ENCODE assay signal across 25 cellular contexts in the genomic region with DNA sequence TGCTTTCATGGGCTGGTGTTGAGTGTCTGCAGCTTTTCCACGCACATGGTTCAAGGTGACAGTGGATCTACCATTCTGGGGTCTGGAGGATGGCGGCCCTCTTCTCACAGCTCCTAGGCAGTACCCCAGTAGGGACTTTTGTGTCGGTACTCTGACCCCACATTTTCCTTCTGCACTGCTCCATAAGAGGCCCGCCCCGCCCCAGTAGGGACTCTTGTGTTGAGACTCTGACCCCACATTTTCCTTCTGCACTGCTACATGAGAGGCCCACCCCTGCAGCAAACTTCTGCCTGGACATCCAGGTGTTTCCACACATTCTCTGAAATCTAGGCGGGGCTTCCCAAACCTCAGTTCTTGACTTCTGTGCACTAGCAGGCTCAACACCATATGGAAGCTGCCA.
"Had no signal": no experiment of that assay in that cellular context is flagged by ENCODE, and none has a peak within 500 bp of the region (broad histone marks: within the 10 kb centered on the region; RNA-seq: fewer than 3 reads in every experiment).

No MANE protein-coding gene starts in this region.

- H3K27ac Mint-ChIP-seq: dendritic cell treated with granulocyte-macrophage colony-stimulating factor and Interleukin-4, amounts not matched to agents 40 ng/mL and 50 ng/mL, for 4 days; effector memory CD8-positive, alpha-beta T cell; endodermal cell had no signal

- ATAC-seq: effector memory CD8-positive, alpha-beta T cell; esophagus mucosa; foreskin keratinocyte; gastrocnemius medialis; gastroesophageal sphincter; heart left ventricle; heart right ventricle had no signal

- H3K9me3 ChIP-seq: esophagus muscularis mucosa, esophagus squamous epithelium, gastrocnemius medialis, gastroesophageal sphincter, heart left ventricle had no signal

- H3K27me3 Mint-ChIP-seq: dendritic cell treated with granulocyte-macrophage colony-stimulating factor and Interleukin-4, amounts not matched to agents 40 ng/mL and 50 ng/mL, for 4 days; effector memory CD8-positive, alpha-beta T cell had no signal

- H3K4me3 ChIP-seq: colonic mucosa, coronary artery, dorsolateral prefrontal cortex, esophagus muscularis mucosa, esophagus squamous epithelium, gastrocnemius medialis, gastroesophageal sphincter, heart left ventricle, heart right ventricle had no signal

- H3K4me1 Mint-ChIP-seq: endodermal cell had no signal

- H3K27ac ChIP-seq: colonic mucosa, coronary artery, dorsolateral prefrontal cortex, epithelial cell of prostate, esophagus muscularis mucosa, esophagus squamous epithelium, foreskin keratinocyte, gastrocnemius medialis, gastroesophageal sphincter, heart left ventricle, heart right ventricle had no signal

- H3K36me3 ChIP-seq: colonic mucosa, esophagus muscularis mucosa, esophagus squamous epithelium, gastrocnemius medialis, gastroesophageal sphincter, heart left ventricle, heart right ventricle had no signal

- H3K4me3 Mint-ChIP-seq: dendritic cell treated with granulocyte-macrophage colony-stimulating factor and Interleukin-4, amounts not matched to agents 40 ng/mL and 50 ng/mL, for 4 days; effector memory CD8-positive, alpha-beta T cell; endodermal cell had no signal

- DNase-seq: colonic mucosa; cortex of kidney; dermis blood vessel endothelial cell; dorsolateral prefrontal cortex; effector CD4-positive, alpha-beta T cell; effector CD8-positive, alpha-beta T cell; effector memory CD4-positive, alpha-beta T cell; effector memory CD8-positive, alpha-beta T cell; endodermal cell; erythroblast; esophagus squamous epithelium; foreskin fibroblast; foreskin keratinocyte; foreskin melanocyte; gastrocnemius medialis; glutamatergic neuron; head of caudate nucleus; heart left ventricle; heart right ventricle had no signal

- H3K27me3 ChIP-seq: colonic mucosa, dorsolateral prefrontal cortex, esophagus muscularis mucosa, esophagus squamous epithelium, foreskin keratinocyte, gastrocnemius medialis, gastroesophageal sphincter, heart left ventricle, heart right ventricle had no signal

- H3K4me1 ChIP-seq: colonic mucosa, esophagus muscularis mucosa, esophagus squamous epithelium, foreskin keratinocyte, gastrocnemius medialis, gastroesophageal sphincter, heart left ventricle, heart right ventricle had no signal
